Comparison of ENCODE assay signal across 1 cellular context in genomic region chr3:120418446-120418845, GRCh38.
TF ChIP-seq lines count a peak whose summit lies in the region.

No MANE protein-coding gene starts in this region.

TF ChIP-seq in HCT116, 20 proteins besides CTCF, POLR2A, EP300 and RAD21 (continued from another document):
- TF ChIP-seq ZBTB33 (IDR thresholded peaks at IDR 0.05; ENCODE audit: extremely low read depth, insufficient replicate concordance, low read length): no peak
- no peak for TF ChIP-seq CEBPB (IDR thresholded peaks at IDR 0.05; ENCODE audit: low read depth)
